Comparison of ENCODE assay signal across 16 cellular contexts in the genomic region with DNA sequence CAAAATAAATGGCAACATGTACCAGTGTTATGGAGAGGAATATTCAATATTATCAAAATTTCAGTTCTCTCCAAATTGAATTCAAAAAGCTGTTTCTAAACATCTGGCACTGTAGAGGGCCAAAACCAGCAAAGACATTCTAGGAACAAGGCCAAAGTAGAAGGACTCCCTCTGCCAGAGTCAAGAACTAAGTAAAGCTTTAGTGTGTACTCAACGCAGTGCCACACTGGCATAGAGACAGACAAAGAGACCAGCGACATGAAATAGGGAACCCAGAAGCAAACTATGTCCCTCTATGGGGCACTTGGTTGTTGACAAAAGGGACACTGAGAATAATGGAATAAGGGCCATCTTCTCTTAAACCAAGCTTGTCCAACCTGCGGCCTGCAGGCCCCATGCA. TPM values are rescaled to one million over a fixed set of nuclear protein-coding genes. Genes with fewer than 3 reads are reported as not detected.
DNase-seq lines count a peak whose midpoint lies in the region; ATAC-seq and TF ChIP-seq lines count a peak whose summit lies in the region.
"Had no signal": no experiment of that assay in that cellular context is flagged by ENCODE, and none has a peak within 500 bp of the region (broad histone marks: within the 10 kb centered on the region; RNA-seq: fewer than 3 reads in every experiment).

No MANE protein-coding gene starts in this region.

- H3K4me3 ChIP-seq in LNCaP clone FGC (ENCODE audit: low read depth, low read length) (no peak overlapping the region), left ventricle myocardium inferior (no peak overlapping the region), psoas muscle (no peak overlapping the region)
- H3K4me3 ChIP-seq: SK-N-MC had no signal

- H3K36me3 ChIP-seq in left ventricle myocardium inferior (no peaks in the 10 kb centered on the region), psoas muscle (ENCODE audit: insufficient read depth in 1 of 2, low read depth in 1 of 2) (no peaks in the 10 kb centered on the region)
- H3K36me3 ChIP-seq: BE2C had no signal

- DNase-seq in LNCaP clone FGC (ENCODE audit: low read depth) = peak; percentile 87
- peak; percentile 59 for DNase-seq in NCI-H446 treated with DMSO at 0.1 percent for 48 hours (lab: John Stamatoyannopoulos, UW)
- no peak for DNase-seq in left ventricle myocardium inferior
- no peak for DNase-seq in psoas muscle
- no peak for DNase-seq in omental fat pad (ENCODE audit: low spot score)
- DNase-seq: BE2C; CD8-positive, alpha-beta T cell; GF-D8; NCI-H1417 treated with DMSO at 0.1 percent for 48 hours; NCI-H2081; NCI-H526 treated with DMSO at 0.1 percent for 48 hours; PC-3 had no signal

- WGBS in psoas muscle, 3 donors = 47 to 55% (median 50%) methylated on average over 3 of the region's 3 CpGs

- intact Hi-C loops in left ventricle myocardium inferior (cut with micrococcal nuclease) (no loop called here), psoas muscle (cut with DNase I) (no loop called here)

- H3K9me3 ChIP-seq in left ventricle myocardium inferior (replicated peaks) (no peaks in the 10 kb centered on the region), psoas muscle (no peaks in the 10 kb centered on the region)
- H3K9me3 ChIP-seq: BE2C had no signal

- H3K27me3 ChIP-seq in left ventricle myocardium inferior (ENCODE audit: low read depth) (no peaks in the 10 kb centered on the region), psoas muscle (ENCODE audit: insufficient read depth in 3 of 3, low read length in 2 of 3) (no peaks in the 10 kb centered on the region)
- H3K27me3 ChIP-seq: BE2C had no signal

- ATAC-seq in psoas muscle (peak in 2 of 4 donors; percentile 55 to 63), omental fat pad (ENCODE audit: low FRiP score) (no peak), GM18907 (IDR thresholded peaks at IDR 0.05; ENCODE audit: unreplicated experiment) (no peak), HG02885 (IDR thresholded peaks at IDR 0.05; ENCODE audit: poor library complexity, unreplicated experiment) (no peak)
- ATAC-seq: CD8-positive, alpha-beta T cell; PC-3 had no signal

- H3K4me1 ChIP-seq in left ventricle myocardium inferior (peaks cover 31% of the 10 kb centered on the region), psoas muscle (peaks cover 4% of the 10 kb centered on the region)
- H3K4me1 ChIP-seq: BE2C had no signal

- H3K27ac ChIP-seq in left ventricle myocardium inferior (replicated peaks) (peak overlapping the region; percentile 68), psoas muscle (peak overlapping the region; percentile 27)
- H3K27ac ChIP-seq: SK-N-MC had no signal

- TF ChIP-seq CTCF in LNCaP clone FGC (IDR thresholded peaks at IDR 0.05; ENCODE audit: control insufficient read depth, extremely low read depth, insufficient read depth) (no peak), left ventricle myocardium inferior (IDR thresholded peaks at IDR 0.05; ENCODE audit: borderline replicate concordance) (no peak), psoas muscle (IDR thresholded peaks at IDR 0.05) (no peak), omental fat pad (IDR thresholded peaks at IDR 0.05) (no peak)

RNA-seq across cellular contexts. Expression of a gene that starts 15.6 kb away (rescaled TPM):
- total RNA-seq in left ventricle myocardium inferior (not detected), psoas muscle (1 to 10 TPM in 1 of 4 donors, under 1 TPM in 3; 0.17 to 1.0 (median 0.41) TPM), omental fat pad (under 1 TPM in 3 of 4 donors, not detected in 1; 0.37 to 0.88 (median 0.48) TPM)
- polyA plus RNA-seq in psoas muscle = 1 to 10 TPM in 1 of 3 donors, under 1 TPM in 2; 0.13 to 1.1 (median 0.14) TPM
- total RNA-seq: H4, PC-3 had no signal

RNA-seq across cellular contexts. Expression of a gene that starts 16.1 kb away (rescaled TPM):
- 45.6 TPM for total RNA-seq in left ventricle myocardium inferior
- total RNA-seq in psoas muscle = 10 to 100 TPM; 24.3 to 32.2 (median 27.2) TPM
- polyA plus RNA-seq in psoas muscle = 10 to 100 TPM; 20.4 to 86.3 (median 21.7) TPM
- 10 to 100 TPM; 11.8 to 40.8 (median 19.9) TPM for total RNA-seq in omental fat pad

Comparison
In these comparisons a context has a peak if more than half of its experiments do, and no peak if none do; other contexts are left out.
1. DNase-seq: peak in LNCaP clone FGC (single experiment) and NCI-H446 treated with DMSO at 0.1 percent for 48 hours (single experiment); none in left ventricle myocardium inferior (single experiment), psoas muscle (0 of 2) and omental fat pad (single experiment).